10 cellular contexts compared by ENCODE assay signal in genomic region chr1:61052393-61053280, GRCh38. TPM values are rescaled to one million over a fixed set of nuclear protein-coding genes. Genes with fewer than 3 reads are reported as not detected.
DNase-seq lines count a peak whose midpoint lies in the region; ATAC-seq and TF ChIP-seq lines count a peak whose summit lies in the region.
"Had no signal": no experiment of that assay in that cellular context is flagged by ENCODE, and none has a peak within 500 bp of the region (broad histone marks: within the 10 kb centered on the region; RNA-seq: fewer than 3 reads in every experiment).

No MANE protein-coding gene starts in this region.

- peak; percentile 29 for DNase-seq in WTC11 (ENCODE audit: low spot score)
- no peak for DNase-seq in foreskin fibroblast
- no peak for DNase-seq in DMS 273 (lab: John Stamatoyannopoulos, UW; ENCODE audit: unreplicated experiment)
- DNase-seq: Kasumi-1, PC-9 had no signal

- peak overlapping the region; percentile 54; the same call in 1 of the 2 replicates for H3K4me3 ChIP-seq in HUES48 (ENCODE audit: low read depth, low read length)
- peak overlapping the region; percentile 69 for H3K4me3 ChIP-seq in iPS-18a (ENCODE audit: low read length)
- H3K4me3 ChIP-seq in foreskin fibroblast (ENCODE audit: low read depth in 1 of 2, low read length in 2 of 2) = no peak overlapping the region
- H3K4me3 ChIP-seq: PC-9 had no signal

- H3K27ac ChIP-seq in HUES48 (ENCODE audit: low read depth, low read length) = no peak overlapping the region
- no peak overlapping the region for H3K27ac ChIP-seq in iPS-18a (ENCODE audit: low read length)
- H3K27ac ChIP-seq: PC-9 had no signal

- H3K27me3 Mint-ChIP-seq in WTC11 (ENCODE audit: low read depth) = peaks cover 67% of the 10 kb centered on the region
- H3K27me3 Mint-ChIP-seq in stimulated activated memory B cell treated with anti-CD40 and anti-IgM and Interleukin-4, amounts not matched to agents 10 μg/mL and 1 μg/mL and 100 μg/mL, for 72 hours = peaks cover 69% of the 10 kb centered on the region

- H3K9me3 Mint-ChIP-seq in WTC11 = no peaks in the 10 kb centered on the region
- H3K9me3 Mint-ChIP-seq in stimulated activated memory B cell treated with anti-CD40 and anti-IgM and Interleukin-4, amounts not matched to agents 10 μg/mL and 1 μg/mL and 100 μg/mL, for 72 hours = no peaks in the 10 kb centered on the region

- ATAC-seq in WTC11 (peak; percentile 8), GM18873 (IDR thresholded peaks at IDR 0.05; ENCODE audit: low FRiP score, unreplicated experiment) (no peak)
- no peak for ATAC-seq in stimulated activated memory B cell treated with anti-CD40 and anti-IgM and Interleukin-4, amounts not matched to agents 10 μg/mL and 1 μg/mL and 100 μg/mL, for 72 hours

- POLR2A ChIA-PET in WTC11 (lab: Charles Lee) = interaction anchor here (0.5 to 0.6 kb wide), 2 partner anchors 48 to 301 kb away, joined by 5 read pairs; no protein-coding TSS in a partner anchor

- H3K36me3 Mint-ChIP-seq in WTC11 = no peaks in the 10 kb centered on the region
- H3K36me3 Mint-ChIP-seq in stimulated activated memory B cell treated with anti-CD40 and anti-IgM and Interleukin-4, amounts not matched to agents 10 μg/mL and 1 μg/mL and 100 μg/mL, for 72 hours = no peaks in the 10 kb centered on the region

- no peaks in the 10 kb centered on the region for H3K36me3 ChIP-seq in HUES48 (ENCODE audit: control insufficient read depth, insufficient read depth, low read length)
- H3K36me3 ChIP-seq in iPS-18a (ENCODE audit: control insufficient read depth, low read depth, low read length) = no peaks in the 10 kb centered on the region
- H3K36me3 ChIP-seq: ovary had no signal

- H3K9me3 ChIP-seq in HUES48 (ENCODE audit: control insufficient read depth, insufficient read depth, low read length) (no peaks in the 10 kb centered on the region), iPS-18a (ENCODE audit: control insufficient read depth, low read depth, low read length) (peaks cover 4% of the 10 kb centered on the region)
- H3K9me3 ChIP-seq: ovary had no signal

- peaks cover 61% of the 10 kb centered on the region for H3K4me1 ChIP-seq in HUES48 (ENCODE audit: control insufficient read depth, insufficient read depth, low read length)
- H3K4me1 ChIP-seq in iPS-18a (ENCODE audit: control insufficient read depth, low read depth, low read length) = peaks cover 40% of the 10 kb centered on the region

- H3K9ac ChIP-seq in HUES48 (ENCODE audit: low read depth, low read length) (no peak overlapping the region), iPS-18a (ENCODE audit: low read length) (no peak overlapping the region)

- peaks cover 58% of the 10 kb centered on the region for H3K4me1 Mint-ChIP-seq in WTC11
- peaks cover 29% of the 10 kb centered on the region for H3K4me1 Mint-ChIP-seq in stimulated activated memory B cell treated with anti-CD40 and anti-IgM and Interleukin-4, amounts not matched to agents 10 μg/mL and 1 μg/mL and 100 μg/mL, for 72 hours

- peak overlapping the region; percentile 80 for H3K4me3 Mint-ChIP-seq in WTC11
- peak overlapping the region; percentile 57 for H3K4me3 Mint-ChIP-seq in stimulated activated memory B cell treated with anti-CD40 and anti-IgM and Interleukin-4, amounts not matched to agents 10 μg/mL and 1 μg/mL and 100 μg/mL, for 72 hours

- H3K27me3 ChIP-seq in HUES48 (ENCODE audit: control insufficient read depth, insufficient read depth, low read length) = peaks cover 71% of the 10 kb centered on the region
- peaks cover 71% of the 10 kb centered on the region for H3K27me3 ChIP-seq in iPS-18a (ENCODE audit: control insufficient read depth, insufficient read depth, low read length)
- H3K27me3 ChIP-seq: ovary had no signal

- H3K27ac Mint-ChIP-seq in WTC11 = no peak overlapping the region
- H3K27ac Mint-ChIP-seq in stimulated activated memory B cell treated with anti-CD40 and anti-IgM and Interleukin-4, amounts not matched to agents 10 μg/mL and 1 μg/mL and 100 μg/mL, for 72 hours = no peak overlapping the region

- CTCF ChIA-PET in WTC11 (lab: Charles Lee) = interaction anchor here (1.2 to 4.7 kb wide), 6 partner anchors 10 to 495 kb away, joined by 3 to 66 read pairs (median 6); no protein-coding TSS in a partner anchor

- TF ChIP-seq CTCF in WTC11 (IDR thresholded peaks at IDR 0.05) (no peak), foreskin fibroblast (IDR thresholded peaks at IDR 0.05; ENCODE audit: low read depth, low read length) (no peak)

TF ChIP-seq in WTC11, 78 proteins besides CTCF, POLR2A, EP300 and RAD21 (continues in another document):
- TF ChIP-seq ZBTB21 (CRISPR knock-in tag; IDR thresholded peaks at IDR 0.05; ENCODE audit: borderline replicate concordance) (no peak), ZNF532 (CRISPR knock-in tag; IDR thresholded peaks at IDR 0.05; ENCODE audit: borderline replicate concordance) (no peak), JAZF1 (CRISPR knock-in tag; IDR thresholded peaks at IDR 0.05) (no peak), SMAD3 (CRISPR knock-in tag; IDR thresholded peaks at IDR 0.05; ENCODE audit: borderline replicate concordance) (no peak), PRDM15 (CRISPR knock-in tag; IDR thresholded peaks at IDR 0.05) (no peak), ZNF219 (CRISPR knock-in tag; IDR thresholded peaks at IDR 0.05; ENCODE audit: borderline replicate concordance) (no peak), NFYB (CRISPR knock-in tag; conservative IDR thresholded peaks at IDR 0.05; ENCODE audit: low read depth) (no peak), ZNF121 (CRISPR knock-in tag; IDR thresholded peaks at IDR 0.05) (no peak), MAX (CRISPR knock-in tag; IDR thresholded peaks at IDR 0.05) (no peak), FOXK1 (CRISPR knock-in tag; IDR thresholded peaks at IDR 0.05) (no peak), ZNF232 (CRISPR knock-in tag; IDR thresholded peaks at IDR 0.05) (no peak), SOX15 (CRISPR knock-in tag; IDR thresholded peaks at IDR 0.05) (no peak), RORB (CRISPR knock-in tag; IDR thresholded peaks at IDR 0.05) (no peak), ELF4 (CRISPR knock-in tag; IDR thresholded peaks at IDR 0.05; ENCODE audit: low read depth) (no peak)

RNA-seq across cellular contexts. Expression of gene NFIA, which starts 29.7 kb away (rescaled TPM):
- total RNA-seq in WTC11 (2021) = 7.3 to 16.7 TPM (median 8.6 TPM) in 3 replicates

Comparison
In these comparisons a context has a peak if more than half of its experiments do, and no peak if none do; other contexts are left out.
1. H3K4me3 ChIP-seq: peak in HUES48 (single experiment) and iPS-18a (single experiment); none in foreskin fibroblast (0 of 2).